In the genomic region with DNA sequence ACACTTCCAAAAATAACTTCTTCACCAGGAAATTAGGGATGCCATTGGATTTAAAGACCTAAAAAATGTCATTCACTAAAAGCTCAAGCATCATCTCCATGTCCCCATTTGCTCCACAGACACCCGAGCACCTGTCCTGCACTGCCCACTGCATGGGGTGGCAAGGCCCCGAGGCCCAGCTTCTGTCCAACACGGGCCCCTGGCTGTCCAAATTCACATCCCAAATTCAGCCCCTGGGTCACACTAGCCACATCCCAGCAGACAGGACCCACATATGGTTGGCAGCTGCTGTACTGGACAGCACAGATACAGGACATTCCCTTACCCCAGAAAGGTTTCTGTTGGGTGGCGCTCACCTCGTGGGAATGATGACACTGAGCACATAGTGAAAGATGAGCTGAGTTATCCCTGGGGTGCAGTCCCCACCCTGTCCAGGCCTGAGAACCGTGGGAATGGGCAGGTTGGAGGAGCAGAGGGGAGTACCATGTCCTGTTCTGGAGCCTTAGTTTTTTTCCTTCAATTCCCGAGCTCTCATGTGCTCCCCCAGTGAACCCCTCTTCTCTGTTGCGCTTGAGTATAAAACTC, we compare ENCODE assay signal across 26 cellular contexts. TPM values are rescaled to one million over a fixed set of nuclear protein-coding genes. Genes with fewer than 3 reads are reported as not detected.
A peak's percentile ranks its signal among the peaks of the same experiment; 100 is the strongest.
DNase-seq lines count a peak whose midpoint lies in the region; ATAC-seq and FAIRE-seq lines count a peak whose summit lies in the region.
"Had no signal": no experiment of that assay in that cellular context is flagged by ENCODE, and none has a peak within 500 bp of the region (broad histone marks: within the 10 kb centered on the region; RNA-seq: fewer than 3 reads in every experiment).

No MANE protein-coding gene starts in this region.

- no peak overlapping the region for H3K18ac ChIP-seq in mesenchymal stem cell (ENCODE audit: low read depth in 1 of 2, low read length in 2 of 2)

- no peak overlapping the region for H2AFZ ChIP-seq in mesenchymal stem cell (ENCODE audit: low read depth, low read length)

- H3K4ac ChIP-seq in mesenchymal stem cell (ENCODE audit: low read depth in 1 of 2, low read length in 2 of 2): no peak overlapping the region

- H3K36me3 ChIP-seq in adipocyte (ENCODE audit: control insufficient read depth, insufficient read depth, low read length, severe bottlenecking) (no peaks in the 10 kb centered on the region), mesenchymal stem cell (ENCODE audit: control insufficient read depth in 1 of 2, insufficient read depth in 2 of 2, low read depth in 1 of 2, low read length in 2 of 2) (peaks cover 27 to 28% of the 10 kb centered on the region in 2 experiments)
- H3K36me3 ChIP-seq: thyroid gland had no signal

- DNase-seq in cardiac septum (ENCODE audit: low spot score): peak; percentile 49
- DNase-seq in right cardiac atrium: no peak
- DNase-seq in adipocyte (ENCODE audit: low read depth): no peak
- no peak for DNase-seq in mesenchymal stem cell
- no peak for DNase-seq in urothelium cell line (ENCODE audit: low spot score)
- DNase-seq in NCI-H1436 (lab: John Stamatoyannopoulos, UW): no peak
- DNase-seq in SHP77 treated with DMSO at 0.1 percent for 48 hours (lab: John Stamatoyannopoulos, UW): no peak
- no peak for DNase-seq in AG08396 (ENCODE audit: low spot score)
- DNase-seq: activated CD4-positive, alpha-beta T cell treated with anti-CD3 and anti-CD28 coated beads for 36 hours; activated CD8-positive, alpha-beta memory T cell treated with anti-CD3 and anti-CD28 coated beads, Interleukin-2, amount 50 U/mL, for 48 hours; activated effector memory CD4-positive, alpha-beta T cell treated with anti-CD3 and anti-CD28 coated beads, Interleukin-2, amount 50 U/mL, for 16 hours; amniotic stem cell; CD4-positive, alpha-beta memory T cell; DMS153; Karpas-422; left ventricle myocardium superior; NCI-H1930; NCI-H226; NCI-H748 treated with DMSO at 0.1 percent for 48 hours; stimulated activated CD4-positive, alpha-beta T cell treated with anti-CD3 and anti-CD28 coated beads, Interleukin-2, amount 100 ng/mL, for 48 hours; stimulated activated naive CD8-positive, alpha-beta T cell treated with anti-CD3 and anti-CD28 coated beads, Interleukin-15, Interleukin-2, amounts not matched to agents 100 U/mL and 50 U/mL, for 24 hours; thyroid gland had no signal

- peaks cover 9% of the 10 kb centered on the region for H3K79me1 ChIP-seq in mesenchymal stem cell (replicated peaks; ENCODE audit: low read length, poor library complexity, severe bottlenecking)

- H4K8ac ChIP-seq in mesenchymal stem cell (ENCODE audit: low read length): peak overlapping the region; percentile 50

- H3K14ac ChIP-seq in mesenchymal stem cell (ENCODE audit: low read length in 2 of 2): no peak overlapping the region

- H3K9ac ChIP-seq in adipocyte (ENCODE audit: low read length) (peak overlapping the region; percentile 8), mesenchymal stem cell (ENCODE audit: low read length) (no peak overlapping the region)

- no peak overlapping the region for H3K4me3 ChIP-seq in right cardiac atrium (ENCODE audit: low read length)
- no peak overlapping the region for H3K4me3 ChIP-seq in adipocyte (ENCODE audit: low read length)
- no peak overlapping the region for H3K4me3 ChIP-seq in mesenchymal stem cell (ENCODE audit: insufficient read depth in 1 of 2, low read depth in 1 of 2, low read length in 2 of 2)
- H3K4me3 ChIP-seq: smooth muscle cell, thyroid gland had no signal

- H3K27ac ChIP-seq in right cardiac atrium (ENCODE audit: low read length): no peak overlapping the region
- H3K27ac ChIP-seq in mesenchymal stem cell (ENCODE audit: low read length, poor library complexity, severe bottlenecking): no peak overlapping the region
- H3K27ac ChIP-seq: neutrophil, thyroid gland had no signal

- no peak overlapping the region for H2BK120ac ChIP-seq in mesenchymal stem cell (ENCODE audit: low read depth, low read length)

- H2AK5ac ChIP-seq in mesenchymal stem cell (ENCODE audit: low read length, severe bottlenecking): no peak overlapping the region

- no peak overlapping the region for H3K4me2 ChIP-seq in mesenchymal stem cell (ENCODE audit: low read length, poor library complexity, severe bottlenecking)
- H3K4me2 ChIP-seq: smooth muscle cell had no signal

- H2BK15ac ChIP-seq in mesenchymal stem cell (ENCODE audit: low read depth, poor library complexity, severe bottlenecking): no peak overlapping the region

- H4K91ac ChIP-seq in mesenchymal stem cell (ENCODE audit: low read length): no peak overlapping the region

- H2BK5ac ChIP-seq in mesenchymal stem cell (ENCODE audit: low read depth, low read length, poor library complexity, severe bottlenecking): no peak overlapping the region

- no peak overlapping the region for H3K23ac ChIP-seq in mesenchymal stem cell (ENCODE audit: low read length in 2 of 2)

- peak; percentile 80 for FAIRE-seq in urothelium cell line (lab: Jason Lieb, UNC)
- FAIRE-seq: G401.6, TTC549 had no signal

- H3K4me1 ChIP-seq in right cardiac atrium (ENCODE audit: control insufficient read depth, insufficient read depth, low read length): no peaks in the 10 kb centered on the region
- H3K4me1 ChIP-seq in adipocyte (ENCODE audit: control insufficient read depth, insufficient read depth, low read length): peaks cover 30% of the 10 kb centered on the region
- no peaks in the 10 kb centered on the region for H3K4me1 ChIP-seq in mesenchymal stem cell (ENCODE audit: control insufficient read depth, insufficient read depth, low read depth, low read length)
- H3K4me1 ChIP-seq: thyroid gland had no signal

- intact Hi-C loops in cardiac septum (cut with DNase I): no loop called here
- intact Hi-C loops in right cardiac atrium (cut with DNase I): no loop called here

- H3K27me3 ChIP-seq in right cardiac atrium (ENCODE audit: control insufficient read depth, insufficient read depth) (no peaks in the 10 kb centered on the region), adipocyte (replicated peaks; ENCODE audit: control insufficient read depth, insufficient read depth, low read length) (no peaks in the 10 kb centered on the region), mesenchymal stem cell (ENCODE audit: control insufficient read depth in 1 of 2, insufficient read depth in 1 of 2, low read length in 2 of 2) (no peaks in the 10 kb centered on the region)
- H3K27me3 ChIP-seq: neutrophil, thyroid gland had no signal

- 87% methylated on average over 8 of the region's 8 CpGs for WGBS in right cardiac atrium
- 90% methylated on average over 8 of the region's 8 CpGs for WGBS in mesenchymal stem cell

- H3K9me3 ChIP-seq in right cardiac atrium (ENCODE audit: control insufficient read depth, low read length) (no peaks in the 10 kb centered on the region), adipocyte (ENCODE audit: control insufficient read depth, low read length) (no peaks in the 10 kb centered on the region), mesenchymal stem cell (ENCODE audit: control insufficient read depth, low read length) (no peaks in the 10 kb centered on the region)
- H3K9me3 ChIP-seq: neutrophil, thyroid gland had no signal

- no peak overlapping the region for H2BK12ac ChIP-seq in mesenchymal stem cell (ENCODE audit: low read length in 2 of 2)

- ATAC-seq in right cardiac atrium: no peak
- ATAC-seq: activated CD4-positive, alpha-beta T cell treated with anti-CD3 and anti-CD28 coated beads for 36 hours; left ventricle myocardium superior; stimulated activated naive CD8-positive, alpha-beta T cell treated with anti-CD3 and anti-CD28 coated beads, Interleukin-15, Interleukin-2, amounts not matched to agents 100 U/mL and 50 U/mL, for 24 hours had no signal

RNA-seq across cellular contexts. Expression of a gene that starts 55.3 kb away (rescaled TPM):
- 14.2 TPM for total RNA-seq in cardiac septum
- total RNA-seq in right cardiac atrium: 10 to 100 TPM in 3 of 4 donors, 1 to 10 TPM in 1; 10.0 to 17.2 (median 10.9) TPM
- 5.1 TPM for polyA plus RNA-seq in right cardiac atrium
- 35.5 TPM for polyA plus RNA-seq in mesenchymal stem cell (2013, experiment 1 of 2)
- 37.6 TPM for polyA plus RNA-seq in mesenchymal stem cell (2013, experiment 2 of 2)
